In genomic region chr2:129444417-129445150, GRCh38 we compare ENCODE assay signal across 1 cellular context.
TF ChIP-seq lines count a peak whose summit lies in the region.

No MANE protein-coding gene starts in this region.

TF ChIP-seq in HCT116, 20 proteins besides CTCF, POLR2A, EP300 and RAD21 (continued from another document):
- no peak for TF ChIP-seq ZBTB33 (IDR thresholded peaks at IDR 0.05; ENCODE audit: extremely low read depth, insufficient replicate concordance, low read length)
- TF ChIP-seq FOSL1 (IDR thresholded peaks at IDR 0.05; ENCODE audit: low read depth): no peak
- TF ChIP-seq ZNF274 (IDR thresholded peaks at IDR 0.05; ENCODE audit: low read depth, low read length): no peak
- no peak for TF ChIP-seq SRF (IDR thresholded peaks at IDR 0.05; ENCODE audit: low read depth)
- TF ChIP-seq JUND (IDR thresholded peaks at IDR 0.05): no peak
- no peak for TF ChIP-seq EGR1 (IDR thresholded peaks at IDR 0.05; ENCODE audit: low read depth)
- no peak for TF ChIP-seq EZH2 (IDR thresholded peaks at IDR 0.05)
- no peak for TF ChIP-seq TCF7L2 (IDR thresholded peaks at IDR 0.05; ENCODE audit: borderline replicate concordance, extremely low read depth, insufficient read depth, insufficient read length)
- TF ChIP-seq ATF3 (IDR thresholded peaks at IDR 0.05): no peak
- no peak for TF ChIP-seq ELF1 (IDR thresholded peaks at IDR 0.05; ENCODE audit: borderline replicate concordance, low read depth)
- TF ChIP-seq SP1 (IDR thresholded peaks at IDR 0.05; ENCODE audit: low read depth): no peak
- TF ChIP-seq CEBPB (IDR thresholded peaks at IDR 0.05; ENCODE audit: low read depth): no peak
- no peak for TF ChIP-seq POLR2AphosphoS5 (IDR thresholded peaks at IDR 0.05; ENCODE audit: low read depth, low read length)
- no peak for TF ChIP-seq YY1 (IDR thresholded peaks at IDR 0.05; ENCODE audit: extremely low read depth, insufficient replicate concordance, low read depth, low read length)
- no peak for TF ChIP-seq SIN3A (IDR thresholded peaks at IDR 0.05; ENCODE audit: low read depth)
- TF ChIP-seq CBX3 (IDR thresholded peaks at IDR 0.05; ENCODE audit: low read depth): no peak
- TF ChIP-seq MAX (IDR thresholded peaks at IDR 0.05): no peak
